In genomic region chr17:69220098-69220497, GRCh38 we compare ENCODE assay signal across 37 cellular contexts. TPM values are rescaled to one million over a fixed set of nuclear protein-coding genes. Genes with fewer than 3 reads are reported as not detected.
"Had no signal": no experiment of that assay in that cellular context is flagged by ENCODE, and none has a peak within 500 bp of the region (broad histone marks: within the 10 kb centered on the region; RNA-seq: fewer than 3 reads in every experiment).

No MANE protein-coding gene starts in this region.

- H3K4me3 ChIP-seq: MG63 had no signal

- H3K27me3 ChIP-seq: MG63 had no signal

- H3K9ac ChIP-seq: KMS-11 had no signal

- H3K36me3 ChIP-seq: MG63 had no signal

- DNase-seq: Karpas-422, Kasumi-1, MG63, MM.1S, MV-4-11, NCI-H1048, NCI-H1092, NCI-H1092 treated with DMSO at 0.1 percent for 48 hours, NCI-H1105, NCI-H1105 treated with DMSO at 0.1 percent for 48 hours, NCI-H1417, NCI-H1417 treated with DMSO at 0.1 percent for 48 hours, NCI-H1436, NCI-H1436 treated with DMSO at 0.1 percent for 48 hours, NCI-H146, NCI-H1694, NCI-H1694 treated with DMSO at 0.1 percent for 48 hours, NCI-H187, NCI-H187 treated with DMSO at 0.1 percent for 48 hours, NCI-H1930, NCI-H2029, NCI-H2029 treated with DMSO at 0.1 percent for 48 hours, NCI-H2081, NCI-H2081 treated with DMSO at 0.1 percent for 48 hours, NCI-H2107, NCI-H2171, NCI-H2171 treated with DMSO at 0.1 percent for 48 hours, NCI-H2227 treated with DMSO at 0.1 percent for 48 hours, NCI-H226, NCI-H345, NCI-H446, NCI-H446 treated with DMSO at 0.1 percent for 48 hours, NCI-H510A, NCI-H510A treated with DMSO at 0.1 percent for 48 hours had no signal

- H3K27ac ChIP-seq: KMS-11 had no signal

- H3K9me3 ChIP-seq: MG63 had no signal

- H3K4me2 ChIP-seq: KMS-11 had no signal

RNA-seq across cellular contexts. Expression of gene ABCA10, which starts 8.5 kb away (rescaled TPM):
- total RNA-seq: LHCN-M2, M059J had no signal
